In genomic region chr7:79911420-79911819, GRCh38 we compare ENCODE assay signal across 15 cellular contexts.
"Had no signal": no experiment of that assay in that cellular context is flagged by ENCODE, and none has a peak within 500 bp of the region (broad histone marks: within the 10 kb centered on the region; RNA-seq: fewer than 3 reads in every experiment).

No MANE protein-coding gene starts in this region.

- H3K4me3 ChIP-seq: body of pancreas, dorsolateral prefrontal cortex, neural progenitor cell, right atrium auricular region, stomach had no signal

- H3K4me2 ChIP-seq: neural progenitor cell had no signal

- ATAC-seq: activated T-helper 17 cell treated with anti-CD3 and anti-CD28 coated beads, Interleukin-2, amount 50 U/mL, for 72 hours; body of pancreas; left ventricle myocardium superior had no signal

- H3K9ac ChIP-seq: neural progenitor cell had no signal

- H3K4me1 ChIP-seq: body of pancreas, neural progenitor cell, right atrium auricular region, stomach had no signal

- H3K36me3 Mint-ChIP-seq: neural progenitor cell had no signal

- H3K4me3 Mint-ChIP-seq: activated B cell treated with CpG ODN at 0.5 μM for 24 hours; activated T-helper 17 cell treated with anti-CD3 and anti-CD28 coated beads, Interleukin-2, amount 50 U/mL, for 72 hours; neural progenitor cell had no signal

- H3K27ac ChIP-seq: body of pancreas, dorsolateral prefrontal cortex, neural progenitor cell, right atrium auricular region, stomach had no signal

- H3K9me3 ChIP-seq: body of pancreas had no signal

- H2AFZ ChIP-seq: neural progenitor cell had no signal

- H3K27ac Mint-ChIP-seq: activated B cell treated with CpG ODN at 0.5 μM for 24 hours; activated T-helper 17 cell treated with anti-CD3 and anti-CD28 coated beads, Interleukin-2, amount 50 U/mL, for 72 hours; neural progenitor cell; progenitor cell of endocrine pancreas had no signal

- H3K36me3 ChIP-seq: neural progenitor cell, right atrium auricular region, stomach had no signal

- DNase-seq: activated B cell treated with CpG ODN at 0.5 μM for 24 hours; activated CD4-positive, alpha-beta T cell treated with anti-CD3 and anti-CD28 coated beads for 4 hours; activated naive CD4-positive, alpha-beta T cell treated with Interleukin-2 at 50 U/mL for 16 hours; body of pancreas; caudate nucleus; dorsolateral prefrontal cortex; left ventricle myocardium superior; stimulated activated CD4-positive, alpha-beta T cell treated with anti-CD3 and anti-CD28 coated beads, Interleukin-2, amount 100 ng/mL, for 24 hours; stomach; T-helper 9 cell; trophoblast cell had no signal

- H3K27me3 ChIP-seq: body of pancreas, dorsolateral prefrontal cortex, neural progenitor cell, right atrium auricular region, stomach had no signal

- H3K27me3 Mint-ChIP-seq: activated B cell treated with CpG ODN at 0.5 μM for 24 hours; activated T-helper 17 cell treated with anti-CD3 and anti-CD28 coated beads, Interleukin-2, amount 50 U/mL, for 72 hours; progenitor cell of endocrine pancreas had no signal

- H3K4me1 Mint-ChIP-seq: activated T-helper 17 cell treated with anti-CD3 and anti-CD28 coated beads, Interleukin-2, amount 50 U/mL, for 72 hours; neural progenitor cell had no signal
